Comparison of ENCODE assay signal across 12 cellular contexts in genomic region chr9:20981486-20981885, GRCh38. TPM values are rescaled to one million over a fixed set of nuclear protein-coding genes. Genes with fewer than 3 reads are reported as not detected.
DNase-seq lines count a peak whose midpoint lies in the region; ATAC-seq, FAIRE-seq and TF ChIP-seq lines count a peak whose summit lies in the region.
"Had no signal": no experiment of that assay in that cellular context is flagged by ENCODE, and none has a peak within 500 bp of the region (broad histone marks: within the 10 kb centered on the region; RNA-seq: fewer than 3 reads in every experiment).

No MANE protein-coding gene starts in this region.

- peaks cover 10% of the 10 kb centered on the region for H3K36me3 ChIP-seq in astrocyte (ENCODE audit: insufficient read depth, low read length)
- H3K36me3 ChIP-seq in left lung, result peaks cover 0 to 13% of the 10 kb centered on the region in 2 donors

- peak overlapping the region; percentile 21 for H3K27ac Mint-ChIP-seq in astrocyte (ENCODE audit: unreplicated experiment)
- H3K27ac Mint-ChIP-seq in stimulated activated naive CD8-positive, alpha-beta T cell treated with anti-CD3 and anti-CD28 coated beads, Interleukin-15, amount 100 ng/mL, for 72 hours, result no peak overlapping the region
- H3K27ac Mint-ChIP-seq: activated T-helper 1 cell treated with anti-CD3 and anti-CD28 coated beads, Interleukin-12 subunit alpha, Interleukin-12 subunit beta, Interleukin-2, Interleukin-4 antibody, amounts not matched to agents 30 ng/mL and 10 ng/mL and 1 ng/mL, durations not matched to agents 14 hours and 24 hours and 36 hours had no signal

- no peak for TF ChIP-seq CTCF in astrocyte (IDR thresholded peaks at IDR 0.05; ENCODE audit: insufficient read depth, low read depth, low read length)
- TF ChIP-seq CTCF in left lung (IDR thresholded peaks at IDR 0.05), result no peak

- H2AFZ ChIP-seq in astrocyte (ENCODE audit: low read depth, low read length), result no peak overlapping the region

- H3K79me2 ChIP-seq in astrocyte (ENCODE audit: insufficient read depth, low read length), result no peaks in the 10 kb centered on the region

- peak overlapping the region; percentile 39 for H3K9ac ChIP-seq in astrocyte (ENCODE audit: low read length)

- H3K27me3 Mint-ChIP-seq in astrocyte (ENCODE audit: low read depth, unreplicated experiment), result no peaks in the 10 kb centered on the region
- no peaks in the 10 kb centered on the region for H3K27me3 Mint-ChIP-seq in stimulated activated naive CD8-positive, alpha-beta T cell treated with anti-CD3 and anti-CD28 coated beads, Interleukin-15, amount 100 ng/mL, for 72 hours

- H3K4me3 ChIP-seq in astrocyte (ENCODE audit: insufficient read depth, low read depth, low read length) (peak overlapping the region; percentile 5), left lung (no peak overlapping the region)
- H3K4me3 ChIP-seq: SK-N-MC had no signal

- ATAC-seq in left lung, result peak; percentile 80
- ATAC-seq in stimulated activated naive CD8-positive, alpha-beta T cell treated with anti-CD3 and anti-CD28 coated beads, Interleukin-15, amount 100 ng/mL, for 72 hours, result no peak
- ATAC-seq in HG03378 (IDR thresholded peaks at IDR 0.05; ENCODE audit: unreplicated experiment), result no peak

- H3K4me2 ChIP-seq in astrocyte (ENCODE audit: low read length), result peak overlapping the region; percentile 74

- intact Hi-C loops in left lung (cut with DNase I), result no loop called here

- no peak overlapping the region for H3K4me3 Mint-ChIP-seq in astrocyte (ENCODE audit: unreplicated experiment)
- H3K4me3 Mint-ChIP-seq in stimulated activated naive CD8-positive, alpha-beta T cell treated with anti-CD3 and anti-CD28 coated beads, Interleukin-15, amount 100 ng/mL, for 72 hours, result no peak overlapping the region
- H3K4me3 Mint-ChIP-seq: activated T-helper 1 cell treated with anti-CD3 and anti-CD28 coated beads, Interleukin-12 subunit alpha, Interleukin-12 subunit beta, Interleukin-2, Interleukin-4 antibody, amounts not matched to agents 30 ng/mL and 10 ng/mL and 1 ng/mL, durations not matched to agents 14 hours and 24 hours and 36 hours had no signal

- FAIRE-seq in astrocyte (lab: Jason Lieb, UNC) (peak; percentile 98), urothelium cell line (lab: Jason Lieb, UNC) (no peak)

- peaks cover 5% of the 10 kb centered on the region for H3K36me3 Mint-ChIP-seq in astrocyte (ENCODE audit: low read depth, unreplicated experiment)

- DNase-seq in DMS 273 (lab: John Stamatoyannopoulos, UW; ENCODE audit: unreplicated experiment), result peak; percentile 22
- no peak for DNase-seq in DMS 273 treated with DMSO at 0.1 percent for 48 hours (lab: John Stamatoyannopoulos, UW)
- DNase-seq in astrocyte (ENCODE audit: low read depth), result peak; percentile 84
- no peak for DNase-seq in left lung
- peak; percentile 22 for DNase-seq in urothelium cell line (ENCODE audit: low spot score)
- no peak for DNase-seq in stimulated activated naive CD8-positive, alpha-beta T cell treated with anti-CD3 and anti-CD28 coated beads, Interleukin-15, amount 100 ng/mL, for 72 hours
- DNase-seq in retina, result no peak
- DNase-seq: NCI-H1436 had no signal

- H3K27me3 ChIP-seq in astrocyte (ENCODE audit: insufficient read depth, low read length) (no peaks in the 10 kb centered on the region), left lung (no peaks in the 10 kb centered on the region)

- H3K9me3 ChIP-seq in astrocyte (ENCODE audit: insufficient read depth, low read depth, low read length), result no peaks in the 10 kb centered on the region
- H3K9me3 ChIP-seq in left lung, result no peaks in the 10 kb centered on the region

- H4K20me1 ChIP-seq in astrocyte (ENCODE audit: insufficient read depth, low read length), result peaks cover 16% of the 10 kb centered on the region

- no peaks in the 10 kb centered on the region for H3K9me3 Mint-ChIP-seq in astrocyte (ENCODE audit: unreplicated experiment)
- no peaks in the 10 kb centered on the region for H3K9me3 Mint-ChIP-seq in stimulated activated naive CD8-positive, alpha-beta T cell treated with anti-CD3 and anti-CD28 coated beads, Interleukin-15, amount 100 ng/mL, for 72 hours
- H3K9me3 Mint-ChIP-seq: activated T-helper 1 cell treated with anti-CD3 and anti-CD28 coated beads, Interleukin-12 subunit alpha, Interleukin-12 subunit beta, Interleukin-2, Interleukin-4 antibody, amounts not matched to agents 30 ng/mL and 10 ng/mL and 1 ng/mL, durations not matched to agents 14 hours and 24 hours and 36 hours had no signal

- peak overlapping the region; percentile 71 for H3K27ac ChIP-seq in astrocyte (ENCODE audit: low read depth, low read length)
- H3K27ac ChIP-seq in left lung, result peak overlapping the region; percentile 40 to 62
- H3K27ac ChIP-seq: 22Rv1, SK-N-MC had no signal

- H3K4me1 Mint-ChIP-seq in astrocyte (ENCODE audit: low read depth, unreplicated experiment), result peaks cover 19% of the 10 kb centered on the region
- H3K4me1 Mint-ChIP-seq in stimulated activated naive CD8-positive, alpha-beta T cell treated with anti-CD3 and anti-CD28 coated beads, Interleukin-15, amount 100 ng/mL, for 72 hours, result no peaks in the 10 kb centered on the region

- H3K4me1 ChIP-seq in astrocyte (ENCODE audit: insufficient read depth, low read length) (peaks cover 18% of the 10 kb centered on the region), left lung (peaks cover 14 to 24% of the 10 kb centered on the region in 2 donors)

RNA-seq across cellular contexts. Expression of gene HACD4, which starts 50.0 kb away (rescaled TPM):
- total RNA-seq in astrocyte (1.9 and 2.1 TPM in 2 replicates), left lung (1 to 10 TPM; 6.3 to 8.4 TPM)

Comparison
In these comparisons a context has a peak if more than half of its experiments do, and no peak if none do; other contexts are left out.
1. DNase-seq: peak in DMS 273 (single experiment), astrocyte (single experiment) and urothelium cell line (single experiment); none in DMS 273 treated with DMSO at 0.1 percent for 48 hours (single experiment), left lung (0 of 2), stimulated activated naive CD8-positive, alpha-beta T cell treated with anti-CD3 and anti-CD28 coated beads, Interleukin-15, amount 100 ng/mL, for 72 hours (0 of 2) and retina (single experiment).